In the genomic region with DNA sequence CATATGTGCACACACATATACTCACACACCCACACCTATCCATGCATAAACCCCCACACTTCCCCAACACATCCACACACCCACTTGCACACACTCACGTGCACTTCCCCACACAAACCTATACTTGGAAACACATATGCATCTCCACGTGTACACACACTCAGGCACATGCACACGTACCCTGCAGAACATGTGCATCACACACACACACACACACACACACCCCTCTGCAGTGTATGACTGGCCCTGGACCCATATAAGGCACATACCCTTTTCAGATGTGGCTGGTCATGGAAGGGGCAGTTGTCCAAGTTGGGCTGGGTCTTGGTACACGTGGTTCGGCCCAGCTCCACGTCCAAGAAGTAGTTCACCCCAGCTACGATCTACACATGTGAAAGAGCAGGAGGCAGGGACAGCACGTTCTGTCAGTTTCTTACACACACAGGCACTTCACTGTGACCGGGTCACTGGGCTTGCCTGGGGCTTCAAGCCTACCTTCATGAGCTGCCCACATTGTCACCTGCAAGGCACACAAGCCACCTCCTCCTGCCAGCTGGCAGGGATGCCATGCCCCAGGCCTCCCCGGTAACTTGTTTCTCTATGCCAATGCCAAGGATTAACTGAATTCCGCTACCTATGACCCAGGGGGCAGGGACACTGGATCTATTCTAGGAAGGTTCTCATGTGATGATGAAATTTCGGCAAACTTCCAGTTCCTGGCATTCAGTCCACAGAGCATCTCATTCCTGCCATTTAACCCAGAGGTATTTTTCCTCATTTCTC, we compare ENCODE assay signal across 18 cellular contexts. TPM values are rescaled to one million over a fixed set of nuclear protein-coding genes. Genes with fewer than 3 reads are reported as not detected.
DNase-seq lines count a peak whose midpoint lies in the region; ATAC-seq and TF ChIP-seq lines count a peak whose summit lies in the region.
"Had no signal": no experiment of that assay in that cellular context is flagged by ENCODE, and none has a peak within 500 bp of the region (broad histone marks: within the 10 kb centered on the region; RNA-seq: fewer than 3 reads in every experiment).

No MANE protein-coding gene starts in this region.

- no peak overlapping the region for H2AFZ ChIP-seq in mammary epithelial cell (ENCODE audit: low read depth, low read length)

- ATAC-seq in GM21619 (IDR thresholded peaks at IDR 0.05; ENCODE audit: unreplicated experiment), result no peak
- no peak for ATAC-seq in HG03469 (IDR thresholded peaks at IDR 0.05; ENCODE audit: unreplicated experiment)
- ATAC-seq: naive thymus-derived CD8-positive, alpha-beta T cell had no signal

- H3K4me3 ChIP-seq in mammary epithelial cell (replicated peaks in 1 of 3; ENCODE audit: insufficient read depth in 1 of 3, low read depth in 2 of 3, low read length in 3 of 3) (no peak overlapping the region), left ventricle myocardium inferior (peak overlapping the region; percentile 84), sigmoid colon (peak overlapping the region in 3 of 4 donors; percentile 12 to 96 (median 90))

- H3K4me1 ChIP-seq in mammary epithelial cell (ENCODE audit: insufficient read depth, low read length), result peaks cover 35% of the 10 kb centered on the region
- H3K4me1 ChIP-seq in left ventricle myocardium inferior, result peaks cover 51% of the 10 kb centered on the region
- peaks cover 0 to 35% (median 31%) of the 10 kb centered on the region in 4 donors for H3K4me1 ChIP-seq in sigmoid colon

- 16% methylated on average over 10 of the region's 12 CpGs for WGBS in mammary epithelial cell (ENCODE audit: low coverage, missing lambda C conversion rate)
- 75 to 79% methylated on average over 12 of the region's 12 CpGs for WGBS in sigmoid colon, 2 donors

- dilution Hi-C loops in mammary epithelial cell (cut with HindIII; ENCODE audit: low sequenced_read_pairs), result no loop called here

- TF ChIP-seq EP300 in sigmoid colon (IDR thresholded peaks at IDR 0.05), result no peak

- peak overlapping the region; percentile 86 for H3K4me2 ChIP-seq in mammary epithelial cell (ENCODE audit: insufficient read depth, low read depth, low read length)

- in situ Hi-C loops in mammary epithelial cell (cut with MboI; ENCODE audit: low sequenced_read_pairs in 2 of 2), result loop anchor here in 1 of 2 donors (25.0 kb wide), 1 partner anchor 1248 kb away; no protein-coding TSS in a partner anchor

- intact Hi-C loops in mammary epithelial cell (cut with micrococcal nuclease) (no loop called here), left ventricle myocardium inferior (cut with micrococcal nuclease) (no loop called here), sigmoid colon (cut with DNase I) (loop anchor here (5.0 to 10.0 kb wide), 2 partner anchors 273 to 1410 kb away; a partner anchor contains a TSS)

- no peaks in the 10 kb centered on the region for H3K27me3 ChIP-seq in mammary epithelial cell (ENCODE audit: insufficient read depth, low read length)
- no peaks in the 10 kb centered on the region for H3K27me3 ChIP-seq in left ventricle myocardium inferior (ENCODE audit: low read depth)
- no peaks in the 10 kb centered on the region for H3K27me3 ChIP-seq in sigmoid colon

- H3K9ac ChIP-seq in mammary epithelial cell (ENCODE audit: insufficient read depth, low read length), result no peak overlapping the region

- H3K79me2 ChIP-seq in mammary epithelial cell (ENCODE audit: insufficient read depth, low read length), result peaks cover 35% of the 10 kb centered on the region

- no peak for TF ChIP-seq POLR2A in sigmoid colon (IDR thresholded peaks at IDR 0.05)

- H3K27ac ChIP-seq in mammary epithelial cell (ENCODE audit: insufficient read depth, low read depth, low read length), result peak overlapping the region; percentile 6
- peak overlapping the region; percentile 98 for H3K27ac ChIP-seq in left ventricle myocardium inferior (replicated peaks)
- H3K27ac ChIP-seq in sigmoid colon, result peak overlapping the region; percentile 94 to 97 (median 96)

- BruUV-seq in mammary epithelial cell (replicated peaks; lab: Mats Ljungman, UMichigan), result no TSS peak

- no peaks in the 10 kb centered on the region for H3K9me3 ChIP-seq in mammary epithelial cell (replicated peaks; ENCODE audit: insufficient read depth, low read length)
- no peaks in the 10 kb centered on the region for H3K9me3 ChIP-seq in left ventricle myocardium inferior (replicated peaks)
- H3K9me3 ChIP-seq in sigmoid colon, result no peaks in the 10 kb centered on the region

- TF ChIP-seq CTCF in mammary epithelial cell (conservative IDR thresholded peaks at IDR 0.05 in 1 of 2, IDR thresholded peaks at IDR 0.05 in 1 of 2; ENCODE audit: extremely low read depth in 1 of 2, insufficient read depth in 1 of 2, low read depth in 1 of 2, low read length in 2 of 2), result no peak
- no peak for TF ChIP-seq CTCF in left ventricle myocardium inferior (IDR thresholded peaks at IDR 0.05; ENCODE audit: borderline replicate concordance)
- no peak for TF ChIP-seq CTCF in sigmoid colon (IDR thresholded peaks at IDR 0.05)

- CTCF ChIA-PET in mammary epithelial cell (lab: Charles Lee; ENCODE audit: low non-redundant PET), result no interaction called here

- DNase-seq in EH (ENCODE audit: low read depth), result peak; percentile 27
- DNase-seq in mammary epithelial cell, result no peak
- DNase-seq in left ventricle myocardium inferior, result peak; percentile 72
- no peak for DNase-seq in sigmoid colon
- DNase-seq in LoVo (ENCODE audit: low spot score), result no peak
- no peak for DNase-seq in NCI-H1417 (lab: John Stamatoyannopoulos, UW)
- DNase-seq: activated CD8-positive, alpha-beta memory T cell treated with anti-CD3 and anti-CD28 coated beads for 24 hours; activated naive CD4-positive, alpha-beta T cell; central memory CD4-positive, alpha-beta T cell; DMS79 treated with DMSO at 0.1 percent for 48 hours; naive thymus-derived CD8-positive, alpha-beta T cell; NCI-H1092 treated with DMSO at 0.1 percent for 48 hours; NCI-H524; RPMI8226; stimulated activated CD4-positive, alpha-beta T cell treated with anti-CD3 and anti-CD28 coated beads, Interleukin-12 subunit alpha, Interleukin-12 subunit beta, amount 100 ng/mL, for 4 hours had no signal

- peaks cover 9% of the 10 kb centered on the region for H3K36me3 ChIP-seq in mammary epithelial cell (ENCODE audit: insufficient read depth, low read length)
- peaks cover 33% of the 10 kb centered on the region for H3K36me3 ChIP-seq in left ventricle myocardium inferior
- H3K36me3 ChIP-seq in sigmoid colon, result peaks cover 0 to 38% (median 17%) of the 10 kb centered on the region in 4 donors

- no peaks in the 10 kb centered on the region for H4K20me1 ChIP-seq in mammary epithelial cell (ENCODE audit: insufficient read depth, low read length)

RNA-seq across cellular contexts. Expression of a gene that starts 2.6 kb away (rescaled TPM):
- total RNA-seq in mammary epithelial cell, result 100 to 1,000 TPM; 158 to 380 TPM
- 340 TPM for polyA plus RNA-seq in mammary epithelial cell
- 272 TPM for polyA minus RNA-seq in mammary epithelial cell
- 576 TPM for total RNA-seq in left ventricle myocardium inferior
- total RNA-seq in sigmoid colon, result 1,000 to 10,000 TPM in 3 of 4 donors, 100 to 1,000 TPM in 1; 693 to 1,250 (median 1,143) TPM
- 100 to 1,000 TPM; 344 to 429 (median 409) TPM for polyA plus RNA-seq in sigmoid colon

RNA-seq across cellular contexts. Expression of a gene that starts 29.5 kb away (rescaled TPM):
- total RNA-seq in mammary epithelial cell (not detected), left ventricle myocardium inferior (not detected), sigmoid colon (not detected)
- polyA plus RNA-seq in mammary epithelial cell (not detected), sigmoid colon (not detected)
- not detected for polyA minus RNA-seq in mammary epithelial cell
- total RNA-seq: naive thymus-derived CD8-positive, alpha-beta T cell had no signal
- polyA plus RNA-seq: naive thymus-derived CD8-positive, alpha-beta T cell had no signal

RNA-seq across cellular contexts. Expression of a gene that starts 53.7 kb away (rescaled TPM):
- total RNA-seq in mammary epithelial cell (not detected), left ventricle myocardium inferior (not detected), sigmoid colon (not detected)
- polyA plus RNA-seq in mammary epithelial cell (not detected), sigmoid colon (not detected)
- not detected for polyA minus RNA-seq in mammary epithelial cell
- total RNA-seq: naive thymus-derived CD8-positive, alpha-beta T cell had no signal
- polyA plus RNA-seq: esophagus; naive thymus-derived CD8-positive, alpha-beta T cell had no signal

Comparison
In these comparisons a context has a peak if more than half of its experiments do, and no peak if none do; other contexts are left out.
1. DNase-seq: peak in EH (single experiment) and left ventricle myocardium inferior (single experiment); none in mammary epithelial cell (single experiment), sigmoid colon (single experiment), LoVo (single experiment) and NCI-H1417 (0 of 3).
2. H3K27ac ChIP-seq: peak in every context shown above with its lines; median percentile 98 in left ventricle myocardium inferior; 96 in sigmoid colon; 6 in mammary epithelial cell.
3. H3K4me3 ChIP-seq: peak in left ventricle myocardium inferior (single experiment) and sigmoid colon (3 of 4); none in mammary epithelial cell (0 of 3).